Comparison of ENCODE assay signal across 8 cellular contexts in the genomic region with DNA sequence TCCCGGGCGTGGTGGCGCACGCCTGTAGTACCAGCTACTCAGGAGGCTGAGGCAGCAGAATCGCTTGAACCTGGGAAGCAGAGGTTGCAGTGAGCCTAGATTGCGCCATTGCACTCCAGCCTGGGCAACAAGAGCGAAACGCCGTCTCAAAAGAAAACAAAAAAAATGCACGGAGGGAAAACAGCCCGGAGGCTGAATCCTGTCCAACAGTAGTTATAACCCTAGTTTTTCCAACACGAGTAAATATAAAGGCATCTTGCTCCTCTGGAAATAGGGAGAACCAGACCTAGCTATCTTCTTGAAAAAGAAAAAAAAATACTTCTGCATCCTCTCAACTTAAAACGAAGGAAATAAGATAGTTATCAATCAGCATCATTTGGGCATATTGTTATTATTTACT.
DNase-seq lines count a peak whose midpoint lies in the region; FAIRE-seq and TF ChIP-seq lines count a peak whose summit lies in the region.
"Not testable (repeated sequence)": the region's sequence is repeated elsewhere in the genome, so short reads cannot be mapped to it uniquely, and the experiment has no call there.

No MANE protein-coding gene starts in this region.

- not testable (repeated sequence) for H3K27me3 ChIP-seq in BLaER1 treated with 17β-estradiol and CSF1 and Interleukin-3, amounts not matched to agents 10 nM and 100 nM; astrocyte (ENCODE audit: insufficient read depth, low read length); keratinocyte (ENCODE audit: control insufficient read depth, extremely low read depth, insufficient read depth, low read length); ovary; tibial artery

- not testable (repeated sequence) for H4K20me1 ChIP-seq in BLaER1 treated with 17β-estradiol and CSF1 and Interleukin-3, amounts not matched to agents 10 nM and 100 nM; astrocyte (ENCODE audit: insufficient read depth, low read length); keratinocyte (ENCODE audit: control insufficient read depth, extremely low read depth, insufficient read depth, low read length)

- peak overlapping the region in 9 of 11 experiments; percentile 75 to 85 (median 82); a peak in 16 of 22 replicates for H3K9ac ChIP-seq in BLaER1 treated with 17β-estradiol and CSF1 and Interleukin-3, amounts not matched to agents 10 nM and 100 nM
- H3K9ac ChIP-seq in astrocyte (ENCODE audit: low read length) (peak overlapping the region; percentile 99), keratinocyte (ENCODE audit: control insufficient read depth, extremely low read depth, insufficient read depth, low read length) (peak overlapping the region; percentile 76)

- peaks cover 12% of the 10 kb centered on the region for H3K4me1 Mint-ChIP-seq in T-helper 1 cell treated with Interleukin-12 subunit alpha and Interleukin-12 subunit beta and Interleukin-4 antibody, amounts not matched to agents 30 μg/mL and 1 μg/mL, for 36 hours (ENCODE audit: low read depth)
- not testable (repeated sequence) for H3K4me1 Mint-ChIP-seq in astrocyte (ENCODE audit: low read depth, unreplicated experiment)

- peaks cover 6 to 18% (median 16%) of the 10 kb centered on the region in 10 experiments; a peak in 17 of 20 replicates for H3K4me1 ChIP-seq in BLaER1 treated with 17β-estradiol and CSF1 and Interleukin-3, amounts not matched to agents 10 nM and 100 nM
- peaks cover 19% of the 10 kb centered on the region for H3K4me1 ChIP-seq in astrocyte (ENCODE audit: insufficient read depth, low read length)
- H3K4me1 ChIP-seq in keratinocyte (ENCODE audit: control insufficient read depth, extremely low read depth, insufficient read depth, low read length) = peaks cover 23% of the 10 kb centered on the region
- not testable (repeated sequence) for H3K4me1 ChIP-seq in ovary (ENCODE audit: insufficient read depth)
- H3K4me1 ChIP-seq in tibial artery = peaks cover 0 to 11% (median 4%) of the 10 kb centered on the region in 4 donors

- H3K4me3 ChIP-seq in BLaER1 treated with 17β-estradiol and CSF1 and Interleukin-3, amounts not matched to agents 10 nM and 100 nM = peak overlapping the region; percentile 64 to 79 (median 69)
- H3K4me3 ChIP-seq in astrocyte (ENCODE audit: insufficient read depth, low read depth, low read length) (peak overlapping the region; percentile 70), keratinocyte (ENCODE audit: control insufficient read depth in 2 of 3, extremely low read depth in 1 of 3, insufficient read depth in 2 of 3, low read depth in 1 of 3, low read length in 3 of 3) (peak overlapping the region; percentile 48 to 59 (median 49)), ovary (peak overlapping the region; percentile 84), tibial artery (peak overlapping the region; percentile 65 to 80)

- dilution Hi-C loops in keratinocyte (cut with MboI; ENCODE audit: extremely low pct_ligation_motif_present, low sequenced_read_pairs) = not testable (repeated sequence)

- not testable (repeated sequence) for TF ChIP-seq EP300 in Ishikawa (IDR thresholded peaks at IDR 0.05; ENCODE audit: borderline replicate concordance); ovary (IDR thresholded peaks at IDR 0.05)

- not testable (repeated sequence) for TF ChIP-seq POLR2A in ovary (IDR thresholded peaks at IDR 0.05)

- H3K27ac ChIP-seq in BLaER1 treated with 17β-estradiol and CSF1 and Interleukin-3, amounts not matched to agents 10 nM and 100 nM = peak overlapping the region in 4 of 11 experiments; percentile 76 to 86 (median 82); a peak in 5 of 22 replicates
- H3K27ac ChIP-seq in astrocyte (ENCODE audit: low read depth, low read length) = peak overlapping the region; percentile 98
- H3K27ac ChIP-seq in epithelial cell of prostate = peak overlapping the region; percentile 83
- peak overlapping the region; percentile 84 for H3K27ac ChIP-seq in keratinocyte (ENCODE audit: control insufficient read depth, insufficient read depth, low read length)
- H3K27ac ChIP-seq in ovary = peak overlapping the region in 1 of 2 donors; percentile 95
- H3K27ac ChIP-seq in tibial artery = peak overlapping the region; percentile 82 to 83

- TF ChIP-seq CTCF in astrocyte (IDR thresholded peaks at IDR 0.05; ENCODE audit: insufficient read depth, low read depth, low read length); keratinocyte (optimal IDR thresholded peaks at IDR 0.05 in 1 of 3, IDR thresholded peaks at IDR 0.05 in 1 of 3, conservative IDR thresholded peaks at IDR 0.05 in 1 of 3; ENCODE audit: extremely low read depth in 1 of 3, insufficient read depth in 2 of 3, low read length in 3 of 3); ovary (IDR thresholded peaks at IDR 0.05); tibial artery (IDR thresholded peaks at IDR 0.05): not testable (repeated sequence)

- peak overlapping the region; percentile 75 to 88 (median 84) for H3K4me2 ChIP-seq in BLaER1 treated with 17β-estradiol and CSF1 and Interleukin-3, amounts not matched to agents 10 nM and 100 nM
- H3K4me2 ChIP-seq in astrocyte (ENCODE audit: low read length) (peak overlapping the region; percentile 97), keratinocyte (ENCODE audit: control insufficient read depth, extremely low read depth, insufficient read depth, low read depth, low read length) (peak overlapping the region; percentile 80)

- not testable (repeated sequence) for H3K27ac Mint-ChIP-seq in T-helper 1 cell treated with Interleukin-12 subunit alpha and Interleukin-12 subunit beta and Interleukin-4 antibody, amounts not matched to agents 30 μg/mL and 1 μg/mL, for 36 hours; astrocyte (ENCODE audit: unreplicated experiment)

- H3K36me3 Mint-ChIP-seq in T-helper 1 cell treated with Interleukin-12 subunit alpha and Interleukin-12 subunit beta and Interleukin-4 antibody, amounts not matched to agents 30 μg/mL and 1 μg/mL, for 36 hours (ENCODE audit: low read depth); astrocyte (ENCODE audit: low read depth, unreplicated experiment): not testable (repeated sequence)

- intact Hi-C loops in ovary (cut with DNase I) = loop anchor here in 3 of 4 donors (10.0 kb wide), 3 partner anchors 79 to 569 kb away; no protein-coding TSS in a partner anchor
- intact Hi-C loops in tibial artery (cut with DNase I; ENCODE audit: low total_unique reads) = not testable (repeated sequence)

- not testable (repeated sequence) for H3K36me3 ChIP-seq in BLaER1 treated with 17β-estradiol and CSF1 and Interleukin-3, amounts not matched to agents 10 nM and 100 nM; astrocyte (ENCODE audit: insufficient read depth, low read length); keratinocyte (ENCODE audit: control insufficient read depth in 2 of 2, extremely low read depth in 1 of 2, insufficient read depth in 2 of 2, low read length in 2 of 2); ovary; tibial artery

- FAIRE-seq in astrocyte (lab: Jason Lieb, UNC); keratinocyte (lab: Jason Lieb, UNC): not testable (repeated sequence)

- not testable (repeated sequence) for H3K27me3 Mint-ChIP-seq in T-helper 1 cell treated with Interleukin-12 subunit alpha and Interleukin-12 subunit beta and Interleukin-4 antibody, amounts not matched to agents 30 μg/mL and 1 μg/mL, for 36 hours (ENCODE audit: low read depth); astrocyte (ENCODE audit: low read depth, unreplicated experiment)

- H2AFZ ChIP-seq in astrocyte (ENCODE audit: low read depth, low read length); keratinocyte (ENCODE audit: control insufficient read depth, low read length): not testable (repeated sequence)

- H3K79me2 ChIP-seq in astrocyte (ENCODE audit: insufficient read depth, low read length); keratinocyte (ENCODE audit: control insufficient read depth, insufficient read depth, low read length): not testable (repeated sequence)

- H3K4me3 Mint-ChIP-seq in T-helper 1 cell treated with Interleukin-12 subunit alpha and Interleukin-12 subunit beta and Interleukin-4 antibody, amounts not matched to agents 30 μg/mL and 1 μg/mL, for 36 hours = peak overlapping the region; percentile 16
- H3K4me3 Mint-ChIP-seq in astrocyte (ENCODE audit: unreplicated experiment) = peak overlapping the region; percentile 88

- not testable (repeated sequence) for H3K9me3 Mint-ChIP-seq in T-helper 1 cell treated with Interleukin-12 subunit alpha and Interleukin-12 subunit beta and Interleukin-4 antibody, amounts not matched to agents 30 μg/mL and 1 μg/mL, for 36 hours; astrocyte (ENCODE audit: unreplicated experiment)

- H3K9me1 ChIP-seq in keratinocyte (ENCODE audit: control insufficient read depth, extremely low read depth, insufficient read depth, low read length) = not testable (repeated sequence)

- TF ChIP-seq RAD21 in Ishikawa (IDR thresholded peaks at IDR 0.05; ENCODE audit: low read depth) = not testable (repeated sequence)

- 44 to 50% (median 45%) methylated on average over 13 of the region's 13 CpGs for WGBS in ovary, 3 donors

- not testable (repeated sequence) for H3K9me3 ChIP-seq in BLaER1 treated with 17β-estradiol and CSF1 and Interleukin-3, amounts not matched to agents 10 nM and 100 nM (replicated peaks in 1 of 11); astrocyte (ENCODE audit: insufficient read depth, low read depth, low read length); keratinocyte (ENCODE audit: control insufficient read depth, low read depth, low read length); ovary; tibial artery

- not testable (repeated sequence) for DNase-seq in astrocyte (ENCODE audit: low read depth); epithelial cell of prostate (ENCODE audit: low read depth, low spot score); keratinocyte (ENCODE audit: low read depth, low spot score); tibial artery
- DNase-seq in ovary = peak in 3 of 5 donors; percentile 23 to 36 (median 27)

TF ChIP-seq in Ishikawa, 13 proteins besides CTCF, POLR2A, EP300 and RAD21:
- TF ChIP-seq CEBPB (IDR thresholded peaks at IDR 0.05) = 0 out of 2 replicates have a peak, but pooled peaks have one; percentile 5
